Comparison of ENCODE assay signal across 18 cellular contexts in genomic region chr7:13745530-13745929, GRCh38.
"Had no signal": no experiment of that assay in that cellular context is flagged by ENCODE, and none has a peak within 500 bp of the region (broad histone marks: within the 10 kb centered on the region; RNA-seq: fewer than 3 reads in every experiment).

No MANE protein-coding gene starts in this region.

- ATAC-seq: activated CD4-positive, CD25-positive, alpha-beta regulatory T cell treated with anti-CD3 and anti-CD28 coated beads, Interleukin-2, amount 50 U/mL, for 24 hours; effector memory CD8-positive, alpha-beta T cell; lower lobe of right lung; natural killer cell treated with Interleukin-12 subunit alpha and Interleukin-12 subunit beta and Interleukin-15 and Interleukin-18, amount 100 ng/mL, for 72 hours; sciatic nerve; stimulated activated effector memory CD8-positive, alpha-beta T cell treated with anti-CD3 and anti-CD28 coated beads, Interleukin-12 subunit alpha, Interleukin-12 subunit beta, amount 100 ng/mL, for 72 hours had no signal

- H3K27ac Mint-ChIP-seq: activated naive CD8-positive, alpha-beta T cell; effector memory CD8-positive, alpha-beta T cell; natural killer cell treated with Interleukin-12 subunit alpha and Interleukin-12 subunit beta and Interleukin-15 and Interleukin-18, amount 100 ng/mL, for 72 hours; stimulated activated effector memory CD8-positive, alpha-beta T cell treated with anti-CD3 and anti-CD28 coated beads, Interleukin-12 subunit alpha, Interleukin-12 subunit beta, amount 100 ng/mL, for 72 hours had no signal

- H3K27ac ChIP-seq: lower lobe of right lung, stomach, vagina had no signal

- H3K4me1 ChIP-seq: vagina had no signal

- H3K9me3 ChIP-seq: lower lobe of right lung, stomach, vagina had no signal

- DNase-seq: activated CD4-positive, alpha-beta T cell treated with anti-CD3 and anti-CD28 coated beads, Interleukin-2, amount 50 U/mL, for 1 hour; activated CD8-positive, alpha-beta memory T cell treated with anti-CD3 and anti-CD28 coated beads for 24 hours; activated CD8-positive, alpha-beta memory T cell treated with anti-CD3 and anti-CD28 coated beads, Interleukin-2, amount 50 U/mL, for 48 hours; activated gamma-delta T cell; amniotic stem cell; dermis blood vessel endothelial cell; effector memory CD8-positive, alpha-beta T cell; foreskin melanocyte; lower lobe of right lung; stimulated activated CD4-positive, alpha-beta T cell treated with anti-CD3 and anti-CD28 coated beads, Interleukin-4, amount 100 ng/mL, for 24 hours; stomach; trophoblast cell had no signal

- H3K27me3 ChIP-seq: stomach, vagina had no signal

- H3K36me3 Mint-ChIP-seq: activated naive CD8-positive, alpha-beta T cell; natural killer cell treated with Interleukin-12 subunit alpha and Interleukin-12 subunit beta and Interleukin-15 and Interleukin-18, amount 100 ng/mL, for 72 hours; stimulated activated effector memory CD8-positive, alpha-beta T cell treated with anti-CD3 and anti-CD28 coated beads, Interleukin-12 subunit alpha, Interleukin-12 subunit beta, amount 100 ng/mL, for 72 hours had no signal

- H3K9me3 Mint-ChIP-seq: effector memory CD8-positive, alpha-beta T cell; natural killer cell treated with Interleukin-12 subunit alpha and Interleukin-12 subunit beta and Interleukin-15 and Interleukin-18, amount 100 ng/mL, for 72 hours; stimulated activated effector memory CD8-positive, alpha-beta T cell treated with anti-CD3 and anti-CD28 coated beads, Interleukin-12 subunit alpha, Interleukin-12 subunit beta, amount 100 ng/mL, for 72 hours had no signal

- H3K4me3 ChIP-seq: lower lobe of right lung, stomach, vagina had no signal

- H3K36me3 ChIP-seq: lower lobe of right lung, stomach, vagina had no signal
